Comparison of ENCODE assay signal across 26 cellular contexts in the genomic region with DNA sequence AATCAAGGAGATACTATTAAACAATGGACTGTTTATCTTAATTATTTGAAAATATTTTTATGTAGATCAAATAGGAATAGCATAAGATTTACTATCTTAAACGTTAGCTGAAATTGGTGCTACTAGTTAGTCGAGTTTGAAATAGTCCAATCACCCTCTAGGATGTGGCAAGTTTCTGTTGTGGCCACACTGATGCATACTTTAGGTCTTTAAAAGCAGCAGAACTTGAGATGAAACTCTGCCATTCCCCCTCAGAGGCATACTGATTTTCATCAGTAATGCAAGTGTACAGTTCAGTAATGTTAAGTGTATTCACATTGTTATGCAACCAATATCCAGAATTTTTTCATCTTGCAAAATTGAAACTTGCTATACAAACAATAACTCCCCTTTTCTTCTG.
"Had no signal": no experiment of that assay in that cellular context is flagged by ENCODE, and none has a peak within 500 bp of the region (broad histone marks: within the 10 kb centered on the region; RNA-seq: fewer than 3 reads in every experiment).

No MANE protein-coding gene starts in this region.

- H3K4me3 ChIP-seq: stomach, suprapubic skin, testis, thoracic aorta, thyroid gland, tibial artery, tibial nerve, transverse colon, upper lobe of left lung, upper lobe of right lung, uterus, vagina had no signal

- H3K9me3 ChIP-seq: suprapubic skin, testis, thoracic aorta, thyroid gland, tibial artery, tibial nerve, transverse colon, upper lobe of left lung, upper lobe of right lung, uterus, vagina had no signal

- H3K4me1 ChIP-seq: stomach, suprapubic skin, testis, thyroid gland, tibial artery, tibial nerve, transverse colon, upper lobe of left lung, upper lobe of right lung, uterus, vagina had no signal

- H3K27me3 ChIP-seq: stomach, suprapubic skin, testis, thyroid gland, tibial artery, tibial nerve, transverse colon, upper lobe of left lung, upper lobe of right lung, uterus, vagina had no signal

- H3K36me3 ChIP-seq: stomach, suprapubic skin, thoracic aorta, thyroid gland, tibial artery, tibial nerve, transverse colon, upper lobe of left lung, upper lobe of right lung, uterus, vagina had no signal

- ATAC-seq: stimulated activated effector memory CD8-positive, alpha-beta T cell treated with anti-CD3 and anti-CD28 coated beads, Interleukin-12 subunit alpha, Interleukin-12 subunit beta, amount 100 ng/mL, for 72 hours; stimulated activated memory B cell treated with anti-CD40 and anti-IgM and Interleukin-4, amounts not matched to agents 10 μg/mL and 1 μg/mL and 100 μg/mL, for 72 hours; stimulated activated naive B cell treated with anti-CD40 and anti-IgM and Interleukin-4, amounts not matched to agents 10 μg/mL and 1 μg/mL and 100 μg/mL, for 72 hours; stimulated activated naive CD8-positive, alpha-beta T cell treated with anti-CD3 and anti-CD28 coated beads, Interleukin-15, amount 100 ng/mL, for 72 hours; stimulated activated naive CD8-positive, alpha-beta T cell treated with anti-CD3 and anti-CD28 coated beads, Interleukin-15, Interleukin-2, amounts not matched to agents 100 U/mL and 50 U/mL, for 24 hours; upper lobe of right lung had no signal

- DNase-seq: stimulated activated CD4-positive, alpha-beta T cell treated with anti-CD3 and anti-CD28 coated beads, Interleukin-2, amount 100 ng/mL, for 48 hours; stimulated activated CD4-positive, alpha-beta T cell treated with anti-CD3 and anti-CD28 coated beads, Interleukin-4, amount 100 ng/mL, for 1 hour; stimulated activated CD4-positive, alpha-beta T cell treated with anti-CD3 and anti-CD28 coated beads, Interleukin-4, amount 100 ng/mL, for 24 hours; stimulated activated CD4-positive, alpha-beta T cell treated with anti-CD3 and anti-CD28 coated beads, Interleukin-4, amount 100 ng/mL, for 4 hours; stimulated activated CD8-positive, alpha-beta memory T cell treated with anti-CD3 and anti-CD28 coated beads, Interleukin-4, amount 100 ng/mL, for 48 hours; stimulated activated naive B cell treated with anti-CD40 and anti-IgM and Interleukin-4, amounts not matched to agents 10 μg/mL and 1 μg/mL and 100 μg/mL, for 72 hours; stimulated activated naive CD4-positive, alpha-beta T cell; stimulated activated naive CD4-positive, alpha-beta T cell treated with Interleukin-2 at 50 U/mL for 16 hours; stimulated activated naive CD8-positive, alpha-beta T cell treated with anti-CD3 and anti-CD28 coated beads, Interleukin-15, amount 100 ng/mL, for 72 hours; stimulated activated naive CD8-positive, alpha-beta T cell treated with anti-CD3 and anti-CD28 coated beads, Interleukin-15, Interleukin-2, amounts not matched to agents 100 U/mL and 50 U/mL, for 24 hours; stomach; substantia nigra; testis; thyroid gland; tibial artery; transverse colon; trophoblast cell; upper lobe of left lung; upper lobe of right lung; uterus had no signal

- H3K27ac ChIP-seq: stomach, suprapubic skin, testis, thoracic aorta, thyroid gland, tibial artery, tibial nerve, transverse colon, upper lobe of left lung, upper lobe of right lung, uterus, vagina had no signal
